Comparison of ENCODE assay signal across 8 cellular contexts in the genomic region with DNA sequence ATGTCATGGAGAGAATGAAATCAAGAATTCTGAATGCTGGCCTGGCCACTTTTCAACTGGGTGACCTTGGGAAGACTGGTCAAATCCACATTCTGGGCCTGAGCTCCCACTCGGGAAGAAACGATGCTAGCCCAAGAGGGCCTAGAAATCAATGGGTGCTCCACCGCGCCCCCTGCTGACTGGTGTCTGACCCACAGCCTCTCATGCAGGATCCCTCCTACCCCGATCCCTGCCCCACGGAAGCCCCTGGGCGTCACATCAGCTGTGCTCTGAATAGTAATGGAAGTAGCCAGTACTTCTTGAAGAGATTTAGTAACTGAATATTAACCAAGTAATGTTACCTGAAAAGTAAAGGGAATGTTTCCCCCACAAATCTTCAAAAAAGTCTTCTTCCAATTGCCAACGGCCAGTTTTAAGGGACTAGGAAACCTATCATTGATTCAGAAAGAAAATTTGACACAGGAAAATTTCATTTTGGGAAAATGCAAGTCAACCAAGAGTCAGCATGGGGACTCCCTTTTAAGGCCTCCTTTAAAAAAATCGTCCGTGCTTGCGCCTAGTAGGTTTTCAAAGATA. TPM values are rescaled to one million over a fixed set of nuclear protein-coding genes. Genes with fewer than 3 reads are reported as not detected.
DNase-seq lines count a peak whose midpoint lies in the region; ATAC-seq, FAIRE-seq and TF ChIP-seq lines count a peak whose summit lies in the region.

No MANE protein-coding gene starts in this region.

- TF ChIP-seq RAD21 in A549 (conservative IDR thresholded peaks at IDR 0.05 in 1 of 2, IDR thresholded peaks at IDR 0.05 in 1 of 2): no peak

- CTCF ChIA-PET in A549 (lab: Yijun Ruan, JAX): interaction anchor here (0.9 to 9.2 kb wide), 6 partner anchors 9 to 641 kb away, joined by 3 to 58 read pairs (median 6); no protein-coding TSS in a partner anchor
- CTCF ChIA-PET in Panc1 (lab: Charles Lee): interaction anchor here (0.6 kb wide), 1 partner anchor 8 kb away, joined by 3 read pairs; no protein-coding TSS in a partner anchor

- H3K9me3 ChIP-seq in A549 (no peaks in the 10 kb centered on the region), Panc1 (ENCODE audit: control insufficient read depth, insufficient read depth, low read depth, low read length) (no peaks in the 10 kb centered on the region)

- no peak for TF ChIP-seq EP300 in A549 (IDR thresholded peaks at IDR 0.05)

- WGBS in A549 (ENCODE audit: missing lambda C conversion rate): 94% methylated on average over 9 of the region's 11 CpGs

- ATAC-seq in A549: peak in 1 of 2 experiments; percentile 67; a peak in 3 of 6 replicates
- ATAC-seq in Panc1: no peak
- no peak for ATAC-seq in GM21526 (IDR thresholded peaks at IDR 0.05; ENCODE audit: low FRiP score, unreplicated experiment)
- ATAC-seq in esophagus mucosa: no peak

- H3K27ac ChIP-seq in A549: no peak overlapping the region
- no peak overlapping the region for H3K27ac ChIP-seq in Panc1 (ENCODE audit: low read length)

- no peaks in the 10 kb centered on the region for H3K27me3 ChIP-seq in Panc1 (ENCODE audit: control insufficient read depth, insufficient read depth, low read length)

- DNase-seq in A549 (ENCODE audit: low read depth in 1 of 2, low spot score in 1 of 2): peak; percentile 17 to 65
- peak; percentile 78 for DNase-seq in ELF-1 (ENCODE audit: low read depth, low spot score)
- no peak for DNase-seq in Panc1 (ENCODE audit: low read depth, low spot score)
- no peak for DNase-seq in foreskin fibroblast
- DNase-seq in GOT3 (lab: John Stamatoyannopoulos, UW): no peak
- no peak for DNase-seq in inferior parietal cortex (ENCODE audit: extremely low spot score)

- no peak for TF ChIP-seq POLR2A in A549 (IDR thresholded peaks at IDR 0.05; ENCODE audit: low read length)

- TF ChIP-seq CTCF in A549 (IDR thresholded peaks at IDR 0.05) (peak; percentile 38; the same call in 2 of the 3 replicates), Panc1 (IDR thresholded peaks at IDR 0.05) (peak; percentile 78), foreskin fibroblast (IDR thresholded peaks at IDR 0.05; ENCODE audit: low read depth, low read length) (peak; percentile 54)

- intact Hi-C loops in Panc1 (cut with micrococcal nuclease; ENCODE audit: unreplicated experiment): loop anchor here (5.0 kb wide), 1 partner anchor 632 kb away; no protein-coding TSS in a partner anchor

- H3K4me1 ChIP-seq in A549 (no peaks in the 10 kb centered on the region), Panc1 (ENCODE audit: control insufficient read depth, insufficient read depth, low read length) (no peaks in the 10 kb centered on the region)

- in situ Hi-C loops in Panc1 (cut with HindIII; ENCODE audit: low pct_unique_long_range_greater_than_20kb, low sequenced_read_pairs): no loop called here

- no peak overlapping the region for H3K4me3 ChIP-seq in A549
- H3K4me3 ChIP-seq in Panc1 (ENCODE audit: low read depth in 2 of 2, low read length in 2 of 2): no peak overlapping the region
- H3K4me3 ChIP-seq in foreskin fibroblast (ENCODE audit: low read depth in 1 of 2, low read length in 2 of 2): no peak overlapping the region

- FAIRE-seq in A549 (lab: Jason Lieb, UNC): no peak

- no peaks in the 10 kb centered on the region for H3K36me3 ChIP-seq in Panc1 (ENCODE audit: control insufficient read depth, insufficient read depth, low read length)

- H3K4me2 ChIP-seq in A549: no peak overlapping the region

- POLR2A ChIA-PET in A549 (lab: Yijun Ruan, JAX) (no interaction called here), Panc1 (lab: Charles Lee) (no interaction called here)

- BruUV-seq in Panc1 (replicated peaks; lab: Mats Ljungman, UMichigan): no TSS peak

TF ChIP-seq in A549, 52 proteins besides CTCF, POLR2A, EP300 and RAD21:
- no peak for TF ChIP-seq CBX2 (IDR thresholded peaks at IDR 0.05; ENCODE audit: borderline replicate concordance, low read depth)
- TF ChIP-seq, protein P1, sequence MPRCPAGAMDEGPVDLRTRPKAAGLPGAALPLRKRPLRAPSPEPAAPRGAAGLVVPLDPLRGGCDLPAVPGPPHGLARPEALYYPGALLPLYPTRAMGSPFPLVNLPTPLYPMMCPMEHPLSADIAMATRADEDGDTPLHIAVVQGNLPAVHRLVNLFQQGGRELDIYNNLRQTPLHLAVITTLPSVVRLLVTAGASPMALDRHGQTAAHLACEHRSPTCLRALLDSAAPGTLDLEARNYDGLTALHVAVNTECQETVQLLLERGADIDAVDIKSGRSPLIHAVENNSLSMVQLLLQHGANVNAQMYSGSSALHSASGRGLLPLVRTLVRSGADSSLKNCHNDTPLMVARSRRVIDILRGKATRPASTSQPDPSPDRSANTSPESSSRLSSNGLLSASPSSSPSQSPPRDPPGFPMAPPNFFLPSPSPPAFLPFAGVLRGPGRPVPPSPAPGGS (IDR thresholded peaks at IDR 0.05): no peak
- TF ChIP-seq, protein P2, sequence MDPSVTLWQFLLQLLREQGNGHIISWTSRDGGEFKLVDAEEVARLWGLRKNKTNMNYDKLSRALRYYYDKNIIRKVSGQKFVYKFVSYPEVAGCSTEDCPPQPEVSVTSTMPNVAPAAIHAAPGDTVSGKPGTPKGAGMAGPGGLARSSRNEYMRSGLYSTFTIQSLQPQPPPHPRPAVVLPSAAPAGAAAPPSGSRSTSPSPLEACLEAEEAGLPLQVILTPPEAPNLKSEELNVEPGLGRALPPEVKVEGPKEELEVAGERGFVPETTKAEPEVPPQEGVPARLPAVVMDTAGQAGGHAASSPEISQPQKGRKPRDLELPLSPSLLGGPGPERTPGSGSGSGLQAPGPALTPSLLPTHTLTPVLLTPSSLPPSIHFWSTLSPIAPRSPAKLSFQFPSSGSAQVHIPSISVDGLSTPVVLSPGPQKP (IDR thresholded peaks at IDR 0.05; ENCODE audit: low read depth, low read length): no peak

RNA-seq across cellular contexts. Expression of gene CRB2, which starts 43.9 kb away (rescaled TPM):
- polyA plus RNA-seq in A549 (2011; rRNA removed) (0.01 TPM in 1 of 2 replicates, not detected in the other), A549 (2017; fragmentation: RNase III; extraction: RNeasy Plus Mini Kit Qiagen cat#74134 plus additional on column Dnase treatment) (0.05 to 0.10 TPM (median 0.09 TPM) in 3 replicates)
- 0.01 and 0.03 TPM in 2 replicates for polyA plus RNA-seq in A549 (2012; cell fraction: cytosol; rRNA removed)
- 0.12 and 0.17 TPM in 2 replicates for polyA plus RNA-seq in A549 (2012; cell fraction: nucleus; rRNA removed)
- polyA minus RNA-seq in A549 (2011; rRNA and poly(A)+ RNA removed): not detected in 2 replicates
- total RNA-seq in Panc1 (2021; ENCODE audit: unreplicated experiment) (0.05 TPM), esophagus mucosa (not detected)
- polyA plus RNA-seq in Panc1 (2012; ENCODE audit: insufficient read length): not detected

Comparison
In these comparisons a context has a peak if more than half of its experiments do, and no peak if none do; other contexts are left out.
1. DNase-seq: peak in A549 (2 of 2) and ELF-1 (single experiment); none in Panc1 (single experiment), foreskin fibroblast (0 of 2), GOT3 (single experiment) and inferior parietal cortex (single experiment).
2. Peak in every context shown above with its lines, with median percentiles within 50 percentile points of each other: CTCF ChIP-seq.